ENCODE assay signal across 31 cellular contexts in genomic region chr7:1100886-1101579, GRCh38. TPM values are rescaled to one million over a fixed set of nuclear protein-coding genes. Genes with fewer than 3 reads are reported as not detected.
DNase-seq lines count a peak whose midpoint lies in the region; ATAC-seq, FAIRE-seq and TF ChIP-seq lines count a peak whose summit lies in the region.
"Had no signal": no experiment of that assay in that cellular context is flagged by ENCODE, and none has a peak within 500 bp of the region (broad histone marks: within the 10 kb centered on the region; RNA-seq: fewer than 3 reads in every experiment).

No MANE protein-coding gene starts in this region.

- H2BK120ac ChIP-seq in mesenchymal stem cell (ENCODE audit: low read depth, low read length): no peak overlapping the region

- no peak for TF ChIP-seq CTCF in GM12878 (IDR thresholded peaks at IDR 0.05 in 2 of 3, conservative IDR thresholded peaks at IDR 0.05 in 1 of 3; ENCODE audit: control insufficient read depth in 2 of 3, extremely low read depth in 1 of 3, insufficient read depth in 1 of 3, low read depth in 3 of 3, low read length in 3 of 3)
- no peak for TF ChIP-seq CTCF in nephron progenitor cell (IDR thresholded peaks at IDR 0.05)

- TF ChIP-seq EP300 in GM12878 (IDR thresholded peaks at IDR 0.05; ENCODE audit: borderline replicate concordance in 1 of 2, control insufficient read depth in 1 of 2, low read depth in 2 of 2, low read length in 2 of 2): no peak

- BruUV-seq in GM12878 (replicated peaks; lab: Mats Ljungman, UMichigan): no TSS peak

- H3K4me2 ChIP-seq in GM12878 (ENCODE audit: control insufficient read depth, insufficient read depth) (no peak overlapping the region), mesenchymal stem cell (ENCODE audit: low read length, poor library complexity, severe bottlenecking) (no peak overlapping the region)
- H3K4me2 ChIP-seq: A549 had no signal

- H3K4me3 ChIP-seq in right cardiac atrium (ENCODE audit: low read length) (no peak overlapping the region), GM12878 (no peak overlapping the region), mesenchymal stem cell (ENCODE audit: insufficient read depth in 1 of 2, low read depth in 1 of 2, low read length in 2 of 2) (no peak overlapping the region)
- H3K4me3 ChIP-seq: A549, cardiac muscle cell, coronary artery, esophagus squamous epithelium, MG63, SJSA1 had no signal

- no peak overlapping the region for H2AFZ ChIP-seq in GM12878 (ENCODE audit: control insufficient read depth, low read depth, low read length)
- no peak overlapping the region for H2AFZ ChIP-seq in mesenchymal stem cell (ENCODE audit: low read depth, low read length)

- H3K27me3 Mint-ChIP-seq in nephron progenitor cell (ENCODE audit: low read depth, poor library complexity): peaks cover 6% of the 10 kb centered on the region
- H3K27me3 Mint-ChIP-seq: activated naive CD4-positive, alpha-beta T cell treated with anti-CD3 and anti-CD28 coated beads, Interleukin-2, amount 50 U/mL, for 24 hours; progenitor cell of endocrine pancreas; stimulated activated naive CD8-positive, alpha-beta T cell treated with anti-CD3 and anti-CD28 coated beads, Interleukin-15, amount 100 ng/mL, for 72 hours; type B pancreatic cell had no signal

- H3K23ac ChIP-seq in mesenchymal stem cell (ENCODE audit: low read length in 2 of 2): peak overlapping the region in 1 of 2 experiments; percentile 89

- H3K18ac ChIP-seq in mesenchymal stem cell (ENCODE audit: low read depth in 1 of 2, low read length in 2 of 2): no peak overlapping the region

- peak overlapping the region in 1 of 2 experiments; percentile 65 for H3K4ac ChIP-seq in mesenchymal stem cell (ENCODE audit: low read depth in 1 of 2, low read length in 2 of 2)

- peak overlapping the region; percentile 54 for H4K8ac ChIP-seq in mesenchymal stem cell (ENCODE audit: low read length)

- no peak overlapping the region for H2BK15ac ChIP-seq in mesenchymal stem cell (ENCODE audit: low read depth, poor library complexity, severe bottlenecking)

- H3K4me3 Mint-ChIP-seq in nephron progenitor cell: no peak overlapping the region
- H3K4me3 Mint-ChIP-seq: activated naive CD4-positive, alpha-beta T cell treated with anti-CD3 and anti-CD28 coated beads, Interleukin-2, amount 50 U/mL, for 24 hours; stimulated activated naive CD8-positive, alpha-beta T cell treated with anti-CD3 and anti-CD28 coated beads, Interleukin-15, amount 100 ng/mL, for 72 hours; type B pancreatic cell had no signal

- no peak overlapping the region for H2BK5ac ChIP-seq in mesenchymal stem cell (ENCODE audit: low read depth, low read length, poor library complexity, severe bottlenecking)

- intact Hi-C loops in right cardiac atrium (cut with DNase I) (no loop called here), left cardiac atrium (cut with DNase I) (no loop called here), GM12878 (cut with micrococcal nuclease; ENCODE audit: unreplicated experiment) (no loop called here)

- POLR2A ChIA-PET in GM12878 (lab: Charles Lee): interaction anchor here (0.6 to 5.1 kb wide), 3 partner anchors 12 to 76 kb away, joined by 4 to 36 read pairs (median 6); a partner anchor contains a TSS

- H3K14ac ChIP-seq in mesenchymal stem cell (ENCODE audit: low read length in 2 of 2): peak overlapping the region in 1 of 2 experiments; percentile 49

- CTCF ChIA-PET in GM12878 (lab: Yijun Ruan, JAX): interaction anchor here (2.0 to 4.8 kb wide), 2 partner anchors 15 to 36 kb away, joined by 9 to 22 read pairs; no protein-coding TSS in a partner anchor

- in situ Hi-C loops in GM12878 (cut with MboI): no loop called here

- RAD21 ChIA-PET in GM12878 (lab: Charles Lee; ENCODE audit: unreplicated experiment): interaction anchor here (0.8 kb wide), 1 partner anchor 42 kb away, joined by 3 read pairs; no protein-coding TSS in a partner anchor

- SMC1A ChIA-PET in GM12878 (lab: Charles Lee; ENCODE audit: uncharacterized antibody, unreplicated experiment): interaction anchor here (4.0 to 5.1 kb wide), 2 partner anchors 15 to 37 kb away, joined by 29 to 38 read pairs; partner anchors contain the start of gene GPER1

- peaks cover 73% of the 10 kb centered on the region for H3K4me1 Mint-ChIP-seq in nephron progenitor cell

- H2AK5ac ChIP-seq in mesenchymal stem cell (ENCODE audit: low read length, severe bottlenecking): no peak overlapping the region

- H3K36me3 Mint-ChIP-seq in nephron progenitor cell (ENCODE audit: low read depth): peaks cover 25% of the 10 kb centered on the region

- H3K27ac ChIP-seq in right cardiac atrium (ENCODE audit: low read length) (no peak overlapping the region), GM12878 (ENCODE audit: control insufficient read depth, insufficient read depth) (no peak overlapping the region), mesenchymal stem cell (ENCODE audit: low read length, poor library complexity, severe bottlenecking) (no peak overlapping the region)
- H3K27ac ChIP-seq: A549, cardiac muscle cell, coronary artery, esophagus squamous epithelium, SJSA1 had no signal

- WGBS in right cardiac atrium: 83% methylated on average over 31 of the region's 31 CpGs
- 93% methylated on average over 28 of the region's 31 CpGs for WGBS in GM12878 (ENCODE audit: insufficient coverage, insufficient replicate concordance, low lambda C conversion rate, missing lambda C conversion rate)
- 84% methylated on average over 31 of the region's 31 CpGs for WGBS in mesenchymal stem cell

- H4K91ac ChIP-seq in mesenchymal stem cell (ENCODE audit: low read length): peak overlapping the region; percentile 36

- FAIRE-seq in GM12878 (lab: Jason Lieb, UNC) (no peak), urothelium cell line (lab: Jason Lieb, UNC) (peak; percentile 90)
- FAIRE-seq: A549, G401.6, GM19239 had no signal

- no peak overlapping the region for H3K9ac ChIP-seq in GM12878 (ENCODE audit: control insufficient read depth, insufficient read depth, low read length)
- no peak overlapping the region for H3K9ac ChIP-seq in mesenchymal stem cell (ENCODE audit: low read length)

- H3K79me1 ChIP-seq in mesenchymal stem cell (replicated peaks; ENCODE audit: low read length, poor library complexity, severe bottlenecking): peaks cover 60% of the 10 kb centered on the region

- TF ChIP-seq RAD21 in GM12878 (IDR thresholded peaks at IDR 0.05; ENCODE audit: insufficient read depth, low read depth, low read length): no peak

- H3K9me3 ChIP-seq in right cardiac atrium (ENCODE audit: control insufficient read depth, low read length): no peaks in the 10 kb centered on the region
- no peaks in the 10 kb centered on the region; the same call in 2 of the 3 replicates for H3K9me3 ChIP-seq in GM12878 (replicated peaks; ENCODE audit: control insufficient read depth, insufficient read depth, low read length)
- H3K9me3 ChIP-seq in mesenchymal stem cell (ENCODE audit: control insufficient read depth, low read length): no peaks in the 10 kb centered on the region
- H3K9me3 ChIP-seq: A549, esophagus squamous epithelium, MG63, SJSA1 had no signal

- peaks cover 5% of the 10 kb centered on the region for H3K79me2 ChIP-seq in GM12878 (ENCODE audit: control insufficient read depth, insufficient read depth, low read length)

- H3K4me1 ChIP-seq in right cardiac atrium (ENCODE audit: control insufficient read depth, insufficient read depth, low read length) (no peaks in the 10 kb centered on the region), GM12878 (ENCODE audit: control insufficient read depth, insufficient read depth, low read length) (peaks cover 27% of the 10 kb centered on the region), mesenchymal stem cell (ENCODE audit: control insufficient read depth, insufficient read depth, low read depth, low read length) (peaks cover 34% of the 10 kb centered on the region)
- H3K4me1 ChIP-seq: A549, SJSA1 had no signal

- no peak overlapping the region for H3K27ac Mint-ChIP-seq in nephron progenitor cell
- H3K27ac Mint-ChIP-seq: activated naive CD4-positive, alpha-beta T cell treated with anti-CD3 and anti-CD28 coated beads, Interleukin-2, amount 50 U/mL, for 24 hours had no signal

- H3K9me3 Mint-ChIP-seq in nephron progenitor cell: peaks cover 14% of the 10 kb centered on the region
- H3K9me3 Mint-ChIP-seq: activated naive CD4-positive, alpha-beta T cell treated with anti-CD3 and anti-CD28 coated beads, Interleukin-2, amount 50 U/mL, for 24 hours had no signal

- no peak for TF ChIP-seq POLR2A in GM12878 (IDR thresholded peaks at IDR 0.05; ENCODE audit: low read depth, low read length)

- peak overlapping the region in 1 of 2 experiments; percentile 29 for H2BK12ac ChIP-seq in mesenchymal stem cell (ENCODE audit: low read length in 2 of 2)

- H4K20me1 ChIP-seq in GM12878 (ENCODE audit: control insufficient read depth, insufficient read depth): no peaks in the 10 kb centered on the region

- peak in 2 of 3 donors; percentile 20 to 33 for DNase-seq in right cardiac atrium
- DNase-seq in left cardiac atrium: no peak
- no peak for DNase-seq in GM12878 (ENCODE audit: low read depth, low spot score)
- DNase-seq in mesenchymal stem cell: no peak
- no peak for DNase-seq in urothelium cell line (ENCODE audit: low spot score)
- DNase-seq in nephron progenitor cell: no peak
- DNase-seq in activated CD4-positive, alpha-beta T cell treated with anti-CD3 and anti-CD28 coated beads for 48 hours: no peak
- DNase-seq: activated CD4-positive, alpha-beta T cell treated with anti-CD3 and anti-CD28 coated beads, Interleukin-2, amount 50 U/mL, for 48 hours; AML-193; COR-L47; esophagus squamous epithelium; foreskin melanocyte; H7; hippocampal formation; left colon; NCI-H2081 treated with DMSO at 0.1 percent for 48 hours; NCI-H524; stimulated activated naive CD8-positive, alpha-beta T cell treated with anti-CD3 and anti-CD28 coated beads, Interleukin-15, amount 100 ng/mL, for 72 hours; T-helper 1 cell had no signal

- ATAC-seq in right cardiac atrium (no peak), left cardiac atrium (no peak), GM12878 (no peak), GM18517 (IDR thresholded peaks at IDR 0.05; ENCODE audit: unreplicated experiment) (no peak)
- ATAC-seq: Panc1; stimulated activated naive CD8-positive, alpha-beta T cell treated with anti-CD3 and anti-CD28 coated beads, Interleukin-15, amount 100 ng/mL, for 72 hours had no signal

- H3K36me3 ChIP-seq in GM12878 (ENCODE audit: control insufficient read depth in 2 of 2, insufficient read depth in 2 of 2, low read length in 1 of 2) (peaks cover 0 to 2% of the 10 kb centered on the region in 2 experiments; a peak in 2 of 4 replicates), mesenchymal stem cell (ENCODE audit: control insufficient read depth in 1 of 2, insufficient read depth in 2 of 2, low read depth in 1 of 2, low read length in 2 of 2) (peaks cover 6 to 54% of the 10 kb centered on the region in 2 experiments)
- H3K36me3 ChIP-seq: cardiac muscle cell, MG63, SJSA1 had no signal

- H3K27me3 ChIP-seq in right cardiac atrium (ENCODE audit: control insufficient read depth, insufficient read depth): no peaks in the 10 kb centered on the region
- no peaks in the 10 kb centered on the region for H3K27me3 ChIP-seq in GM12878 (replicated peaks in 1 of 2; ENCODE audit: control insufficient read depth in 2 of 2, insufficient read depth in 2 of 2, low read length in 1 of 2)
- H3K27me3 ChIP-seq in mesenchymal stem cell (ENCODE audit: control insufficient read depth in 1 of 2, insufficient read depth in 1 of 2, low read length in 2 of 2): no peaks in the 10 kb centered on the region
- H3K27me3 ChIP-seq: cardiac muscle cell, esophagus squamous epithelium, MG63, SJSA1 had no signal

RNA-seq across cellular contexts. Expression of gene GPER1, which starts 13.1 kb away (rescaled TPM):
- total RNA-seq in right cardiac atrium (1 to 10 TPM; 3.0 to 6.7 (median 4.5) TPM), left cardiac atrium (1 to 10 TPM; 4.6 to 7.6 TPM), GM12878 (2014; rRNA removed) (5.3 and 5.5 TPM in 2 replicates), GM12878 (2014; rRNA removed; fragmentation: Illumina TruSeq; extraction: Trizol) (1.8 and 2.2 TPM in 2 replicates), GM12878 (2021) (6.3 and 7.7 TPM in 2 replicates)
- polyA plus RNA-seq in right cardiac atrium (3.6 TPM), GM12878 (2011; rRNA removed) (1.3 and 1.9 TPM in 2 replicates), GM12878 (2014; fragmentation: Illumina TruSeq; extraction: Trizol) (0.73 and 1.4 TPM in 2 replicates), GM12878 (2014; fragmentation: Nextera tagmentation; extraction: Ambion mirVana) (under 1 TPM; 0.03 to 0.73 TPM), GM12878 (2014; rRNA removed) (6.5 TPM in 2 replicates), GM12878 (2016; fragmentation: Nextera tagmentation; extraction: Ambion mirVana) (1 to 10 TPM; 3.0 to 5.2 TPM)
- total RNA-seq in GM12878 (2013; cell fraction: nucleolus; rRNA removed): 22.4 and 23.1 TPM in 2 replicates
- polyA plus RNA-seq in GM12878 (2011; ENCODE audit: low read depth): 3.5 TPM
- 3.7 and 5.1 TPM in 2 replicates for polyA plus RNA-seq in GM12878 (2011; cell fraction: cytosol; rRNA removed)
- 7.0 and 10.0 TPM in 2 replicates for polyA plus RNA-seq in GM12878 (2011; cell fraction: nucleus; rRNA removed)
- 8.0 and 8.4 TPM in 2 replicates for polyA plus RNA-seq in GM12878 (2012)
- polyA minus RNA-seq in GM12878 (2011; rRNA and poly(A)+ RNA removed): 3.1 and 5.3 TPM in 2 replicates
- polyA minus RNA-seq in GM12878 (2011; cell fraction: cytosol; rRNA and poly(A)+ RNA removed): 2.1 and 2.3 TPM in 2 replicates
- 0.96 and 1.5 TPM in 2 replicates for polyA minus RNA-seq in GM12878 (2011; cell fraction: nucleus; rRNA and poly(A)+ RNA removed)
- polyA plus RNA-seq in mesenchymal stem cell (2013, experiment 1 of 2): 3.9 TPM
- 4.0 TPM for polyA plus RNA-seq in mesenchymal stem cell (2013, experiment 2 of 2)
- total RNA-seq: SJSA1 had no signal

RNA-seq across cellular contexts. Expression of gene GPR146, which starts 56.7 kb away (rescaled TPM):
- total RNA-seq in right cardiac atrium (10 to 100 TPM in 2 of 4 donors, 1 to 10 TPM in 2; 4.2 to 19.7 (median 14.1) TPM), left cardiac atrium (10 to 100 TPM in 1 of 2 donors, 1 to 10 TPM in 1; 9.0 to 17.7 TPM), GM12878 (2014; rRNA removed) (0.65 and 0.68 TPM in 2 replicates), GM12878 (2014; rRNA removed; fragmentation: Illumina TruSeq; extraction: Trizol) (0.36 and 0.92 TPM in 2 replicates), GM12878 (2021) (0.51 and 1.1 TPM in 2 replicates)
- polyA plus RNA-seq in right cardiac atrium (17.3 TPM), GM12878 (2011; rRNA removed) (9.0 and 12.0 TPM in 2 replicates), GM12878 (2014; fragmentation: Illumina TruSeq; extraction: Trizol) (0.19 TPM in 1 of 2 replicates, not detected in the other), GM12878 (2014; fragmentation: Nextera tagmentation; extraction: Ambion mirVana) (not detected), GM12878 (2014; rRNA removed) (0.50 and 0.80 TPM in 2 replicates), GM12878 (2016; fragmentation: Nextera tagmentation; extraction: Ambion mirVana) (1 to 10 TPM in 1 of 2 experiments, under 1 TPM in 1; 0.56 to 1.0 TPM)
- 30.0 and 31.5 TPM in 2 replicates for total RNA-seq in GM12878 (2013; cell fraction: nucleolus; rRNA removed)
- 3.5 TPM for polyA plus RNA-seq in GM12878 (2011; ENCODE audit: low read depth)
- 12.9 and 14.2 TPM in 2 replicates for polyA plus RNA-seq in GM12878 (2011; cell fraction: cytosol; rRNA removed)
- 18.1 and 26.9 TPM in 2 replicates for polyA plus RNA-seq in GM12878 (2011; cell fraction: nucleus; rRNA removed)
- polyA plus RNA-seq in GM12878 (2012): 5.0 and 11.4 TPM in 2 replicates
- 11.6 and 21.0 TPM in 2 replicates for polyA minus RNA-seq in GM12878 (2011; rRNA and poly(A)+ RNA removed)
- polyA minus RNA-seq in GM12878 (2011; cell fraction: cytosol; rRNA and poly(A)+ RNA removed): 2.2 and 3.7 TPM in 2 replicates
- 6.0 and 13.7 TPM in 2 replicates for polyA minus RNA-seq in GM12878 (2011; cell fraction: nucleus; rRNA and poly(A)+ RNA removed)
- polyA plus RNA-seq in mesenchymal stem cell (2013, experiment 1 of 2): 0.36 TPM
- polyA plus RNA-seq in mesenchymal stem cell (2013, experiment 2 of 2): 0.40 TPM

RNA-seq across cellular contexts. Expression of gene ZFAND2A, which starts 59.0 kb away (rescaled TPM):
- total RNA-seq in right cardiac atrium: 10 to 100 TPM in 3 of 4 donors, 1 to 10 TPM in 1; 8.9 to 13.2 (median 11.5) TPM
- 19.0 TPM for polyA plus RNA-seq in right cardiac atrium
- total RNA-seq in left cardiac atrium: 10 to 100 TPM in 1 of 2 donors, 1 to 10 TPM in 1; 9.8 to 16.7 TPM
- total RNA-seq in GM12878 (2013; cell fraction: nucleolus; rRNA removed): 22.3 and 26.6 TPM in 2 replicates
- total RNA-seq in GM12878 (2014; rRNA removed): 15.4 and 19.4 TPM in 2 replicates
- 16.0 and 17.6 TPM in 2 replicates for total RNA-seq in GM12878 (2014; rRNA removed; fragmentation: Illumina TruSeq; extraction: Trizol)
- 14.8 and 16.7 TPM in 2 replicates for total RNA-seq in GM12878 (2021)
- 28.4 TPM for polyA plus RNA-seq in GM12878 (2011; ENCODE audit: low read depth)
- polyA plus RNA-seq in GM12878 (2011; rRNA removed): 30.8 and 32.5 TPM in 2 replicates
- 27.5 TPM in 2 replicates for polyA plus RNA-seq in GM12878 (2011; cell fraction: cytosol; rRNA removed)
- 22.1 and 26.6 TPM in 2 replicates for polyA plus RNA-seq in GM12878 (2011; cell fraction: nucleus; rRNA removed)
- 28.4 and 35.3 TPM in 2 replicates for polyA plus RNA-seq in GM12878 (2012)
- 14.1 and 17.2 TPM in 2 replicates for polyA plus RNA-seq in GM12878 (2014; fragmentation: Illumina TruSeq; extraction: Trizol)
- 10 to 100 TPM; 34.9 to 39.9 TPM for polyA plus RNA-seq in GM12878 (2014; fragmentation: Nextera tagmentation; extraction: Ambion mirVana)
- 19.8 and 23.1 TPM in 2 replicates for polyA plus RNA-seq in GM12878 (2014; rRNA removed)
- polyA plus RNA-seq in GM12878 (2016; fragmentation: Nextera tagmentation; extraction: Ambion mirVana): 10 to 100 TPM; 21.7 to 23.1 TPM
- 12.7 and 16.2 TPM in 2 replicates for polyA minus RNA-seq in GM12878 (2011; rRNA and poly(A)+ RNA removed)
- 5.8 and 9.6 TPM in 2 replicates for polyA minus RNA-seq in GM12878 (2011; cell fraction: cytosol; rRNA and poly(A)+ RNA removed)
- polyA minus RNA-seq in GM12878 (2011; cell fraction: nucleus; rRNA and poly(A)+ RNA removed): 15.6 and 20.4 TPM in 2 replicates
- polyA plus RNA-seq in mesenchymal stem cell (2013, experiment 1 of 2): 16.9 TPM
- 17.7 TPM for polyA plus RNA-seq in mesenchymal stem cell (2013, experiment 2 of 2)

Comparison
In these comparisons a context has a peak if more than half of its experiments do, and no peak if none do; other contexts are left out.
1. DNase-seq: peak in right cardiac atrium (2 of 3); none in left cardiac atrium (single experiment), GM12878 (single experiment), mesenchymal stem cell (single experiment), urothelium cell line (single experiment), nephron progenitor cell (single experiment) and activated CD4-positive, alpha-beta T cell treated with anti-CD3 and anti-CD28 coated beads for 48 hours (single experiment).